1 cellular context compared by ENCODE assay signal in genomic region chr19:19109601-19110000, GRCh38.
TF ChIP-seq lines count a peak whose summit lies in the region.

No MANE protein-coding gene starts in this region.

TF ChIP-seq in HCT116, 20 proteins besides CTCF, POLR2A, EP300 and RAD21 (continued from another document):
- no peak for TF ChIP-seq TCF7L2 (IDR thresholded peaks at IDR 0.05; ENCODE audit: borderline replicate concordance, extremely low read depth, insufficient read depth, insufficient read length)
- TF ChIP-seq CBX3 (IDR thresholded peaks at IDR 0.05; ENCODE audit: low read depth), result no peak
- TF ChIP-seq REST (IDR thresholded peaks at IDR 0.05; ENCODE audit: low read depth), result no peak
- TF ChIP-seq YY1 (IDR thresholded peaks at IDR 0.05; ENCODE audit: extremely low read depth, insufficient replicate concordance, low read depth, low read length), result no peak
- no peak for TF ChIP-seq EGR1 (IDR thresholded peaks at IDR 0.05; ENCODE audit: low read depth)
- TF ChIP-seq CEBPB (IDR thresholded peaks at IDR 0.05; ENCODE audit: low read depth), result no peak
- TF ChIP-seq SIN3A (IDR thresholded peaks at IDR 0.05; ENCODE audit: low read depth), result no peak
- TF ChIP-seq ZBTB33 (IDR thresholded peaks at IDR 0.05; ENCODE audit: extremely low read depth, insufficient replicate concordance, low read length), result no peak
TF ChIP-seq in HCT116: peak in this region for 0.
